8 cellular contexts compared by ENCODE assay signal in the genomic region with DNA sequence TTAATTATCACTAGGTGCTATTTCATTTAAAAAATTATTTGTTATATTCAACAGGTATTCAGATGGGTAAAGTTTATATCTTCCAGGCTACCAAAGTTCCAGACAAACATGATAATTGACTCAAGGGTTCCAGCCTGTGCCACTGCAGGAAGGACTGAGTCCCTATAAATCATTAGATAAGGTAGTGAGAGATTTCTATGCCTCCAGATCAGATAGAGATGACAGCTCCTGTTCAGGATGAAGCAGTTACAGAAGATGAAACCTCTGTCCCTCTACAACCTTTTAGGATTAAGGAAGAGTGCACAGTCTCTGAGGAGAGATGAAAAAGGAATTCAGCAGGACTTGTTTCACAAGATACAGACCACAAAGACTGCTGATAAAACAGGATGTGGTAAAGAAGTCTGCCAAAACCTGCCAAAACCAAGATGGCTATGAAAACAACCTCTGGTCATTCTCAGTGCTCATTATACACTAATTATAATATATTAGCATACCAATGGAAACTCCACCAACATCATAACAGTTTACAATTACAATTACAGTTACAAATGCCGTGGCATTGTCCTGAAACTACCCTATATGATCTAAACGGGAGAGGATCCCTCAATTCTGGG.
DNase-seq lines count a peak whose midpoint lies in the region; ATAC-seq and TF ChIP-seq lines count a peak whose summit lies in the region.

No MANE protein-coding gene starts in this region.

- no peaks in the 10 kb centered on the region for H3K79me2 ChIP-seq in Loucy (ENCODE audit: insufficient read depth, low read length)
- H3K79me2 ChIP-seq in Karpas-422 (ENCODE audit: low read length), result no peaks in the 10 kb centered on the region

- no peak overlapping the region for H3K27ac ChIP-seq in A673 (ENCODE audit: low read depth, low read length, poor library complexity, severe bottlenecking)
- peak overlapping the region in 7 of 8 donors; percentile 20 to 66 (median 51) for H3K27ac ChIP-seq in spleen
- H3K27ac ChIP-seq in Karpas-422 (ENCODE audit: low read length), result no peak overlapping the region

- no TSS peak for BruUV-seq in A673 (replicated peaks; lab: Mats Ljungman, UMichigan)

- TF ChIP-seq POLR2A in spleen (IDR thresholded peaks at IDR 0.05), result no peak

- H3F3A ChIP-seq in Loucy (ENCODE audit: low read depth), result no peaks in the 10 kb centered on the region

- no peaks in the 10 kb centered on the region for H3K27me3 ChIP-seq in A673 (replicated peaks; ENCODE audit: insufficient read depth, low read depth, low read length, poor library complexity)
- H3K27me3 ChIP-seq in Loucy (ENCODE audit: insufficient read depth, low read length, poor library complexity, severe bottlenecking), result no peaks in the 10 kb centered on the region
- H3K27me3 ChIP-seq in spleen (replicated peaks in 1 of 7), result no peaks in the 10 kb centered on the region
- no peaks in the 10 kb centered on the region for H3K27me3 ChIP-seq in Karpas-422 (ENCODE audit: low read length)

- H3K36me3 ChIP-seq in A673 (ENCODE audit: insufficient read depth, low read length, poor library complexity, severe bottlenecking) (no peaks in the 10 kb centered on the region), Loucy (ENCODE audit: insufficient read depth, low read length) (no peaks in the 10 kb centered on the region), spleen (no peaks in the 10 kb centered on the region), Karpas-422 (ENCODE audit: insufficient read depth, low read length) (no peaks in the 10 kb centered on the region)

- 22 to 56% (median 36%) methylated on average over 2 of the region's 2 CpGs for WGBS in spleen, 5 donors

- H3K4me1 ChIP-seq in A673 (ENCODE audit: insufficient read depth, low read length, poor library complexity, severe bottlenecking) (no peaks in the 10 kb centered on the region), Loucy (ENCODE audit: insufficient read depth, low read length, poor library complexity, severe bottlenecking) (peaks cover 26% of the 10 kb centered on the region), spleen (peaks cover 0 to 22% (median 4%) of the 10 kb centered on the region in 6 donors), Karpas-422 (ENCODE audit: low read length) (no peaks in the 10 kb centered on the region)

- H3K9me3 ChIP-seq in A673 (ENCODE audit: low read depth, low read length, poor library complexity, severe bottlenecking) (no peaks in the 10 kb centered on the region), Loucy (ENCODE audit: insufficient read depth, low read depth, low read length) (no peaks in the 10 kb centered on the region), spleen (no peaks in the 10 kb centered on the region), Karpas-422 (ENCODE audit: low read length) (no peaks in the 10 kb centered on the region)

- H3K4me3 ChIP-seq in A673 (ENCODE audit: low read depth, low read length, poor library complexity, severe bottlenecking) (no peak overlapping the region), Loucy (ENCODE audit: low read length, poor library complexity, severe bottlenecking) (peak overlapping the region; percentile 65), cardiac fibroblast (replicated peaks in 1 of 2; ENCODE audit: low read depth in 2 of 2, low read length in 2 of 2) (no peak overlapping the region), spleen (peak overlapping the region in 1 of 8 donors; percentile 28), Karpas-422 (ENCODE audit: low read length) (no peak overlapping the region)

- H4K20me1 ChIP-seq in Loucy (ENCODE audit: insufficient read depth, low read length, poor library complexity, severe bottlenecking) (no peaks in the 10 kb centered on the region), Karpas-422 (ENCODE audit: insufficient read depth, low read depth, low read length) (no peaks in the 10 kb centered on the region)

- H2AFZ ChIP-seq in Loucy (ENCODE audit: low read length), result peak overlapping the region; percentile 2; the same call in 1 of the 2 replicates
- no peak overlapping the region for H2AFZ ChIP-seq in Karpas-422 (ENCODE audit: low read length)

- H3K9me2 ChIP-seq in Loucy (replicated peaks; ENCODE audit: low read depth, low read length), result no peaks in the 10 kb centered on the region
- H3K9me2 ChIP-seq in Karpas-422 (replicated peaks; ENCODE audit: insufficient read depth, low read length), result no peaks in the 10 kb centered on the region

- H3K4me2 ChIP-seq in Loucy (ENCODE audit: low read depth, low read length, poor library complexity, severe bottlenecking) (peak overlapping the region; percentile 75), Karpas-422 (ENCODE audit: low read depth, low read length, poor library complexity, severe bottlenecking) (no peak overlapping the region)

- intact Hi-C loops in A673 (cut with micrococcal nuclease; ENCODE audit: unreplicated experiment) (no loop called here), spleen (cut with DNase I; ENCODE audit: low total_unique reads) (no loop called here), head of caudate nucleus (cut with DNase I) (no loop called here)

- peak; percentile 86 for ATAC-seq in GM19328 (IDR thresholded peaks at IDR 0.05; ENCODE audit: unreplicated experiment)

- CTCF ChIA-PET in A673 (lab: Charles Lee), result no interaction called here

- POLR2A ChIA-PET in A673 (lab: Charles Lee; ENCODE audit: low non-redundant PET), result no interaction called here

- TF ChIP-seq CTCF in A673 (conservative IDR thresholded peaks at IDR 0.05; ENCODE audit: low read depth, low read length) (no peak), Loucy (conservative IDR thresholded peaks at IDR 0.05; ENCODE audit: low read length) (no peak), cardiac fibroblast (IDR thresholded peaks at IDR 0.05; ENCODE audit: low read depth, low read length) (no peak), spleen (IDR thresholded peaks at IDR 0.05 in 8 of 11, conservative IDR thresholded peaks at IDR 0.05 in 3 of 11) (no peak)

- H3K9ac ChIP-seq in Loucy (ENCODE audit: low read depth, low read length, poor library complexity, severe bottlenecking), result peak overlapping the region; percentile 20
- no peak overlapping the region for H3K9ac ChIP-seq in Karpas-422 (ENCODE audit: low read length)

- DNase-seq in A673 (ENCODE audit: low spot score) (peak; percentile 4), cardiac fibroblast (ENCODE audit: low read depth in 2 of 2) (peak; percentile 56 to 70), spleen (no peak), C1 segment of cervical spinal cord (lab: John Stamatoyannopoulos, UW) (no peak), head of caudate nucleus (no peak), Karpas-422 (no peak)

Comparison
In these comparisons a context has a peak if more than half of its experiments do, and no peak if none do; other contexts are left out.
1. DNase-seq: peak in A673 (single experiment) and cardiac fibroblast (2 of 2); none in spleen (single experiment), C1 segment of cervical spinal cord (0 of 14), head of caudate nucleus (0 of 42) and Karpas-422 (single experiment).
2. H3K27ac ChIP-seq: peak in spleen (7 of 8); none in A673 (single experiment) and Karpas-422 (single experiment).